22 cellular contexts compared by ENCODE assay signal in genomic region chr2:1088941-1089340, GRCh38.
DNase-seq lines count a peak whose midpoint lies in the region; ATAC-seq, FAIRE-seq and TF ChIP-seq lines count a peak whose summit lies in the region.
"Had no signal": no experiment of that assay in that cellular context is flagged by ENCODE, and none has a peak within 500 bp of the region (broad histone marks: within the 10 kb centered on the region; RNA-seq: fewer than 3 reads in every experiment).

No MANE protein-coding gene starts in this region.

- H3K27ac ChIP-seq in A549 (no peak overlapping the region), SJSA1 (0 out of 2 replicates have a peak overlapping the region, but pooled peaks have one; percentile 15), H1 (ENCODE audit: low read depth, low read length) (no peak overlapping the region)
- H3K27ac ChIP-seq: BLaER1 treated with 17β-estradiol and CSF1 and Interleukin-3, amounts not matched to agents 10 nM and 100 nM; C4-2B had no signal

- H4K8ac ChIP-seq in H1 (ENCODE audit: extremely low read depth, insufficient read depth, low read length): no peak overlapping the region

- H3K79me1 ChIP-seq in H1 (ENCODE audit: low read depth, low read length): no peaks in the 10 kb centered on the region; the same call in 1 of the 2 replicates

- TF ChIP-seq POLR2A in A549 (IDR thresholded peaks at IDR 0.05; ENCODE audit: low read length) (no peak), H1 (IDR thresholded peaks at IDR 0.05; ENCODE audit: control extremely low read depth in 1 of 2, low read depth in 2 of 2, low read length in 2 of 2) (no peak)

- H2AFZ ChIP-seq in H1 (ENCODE audit: low read length): no peak overlapping the region

- TF ChIP-seq RAD21 in A549 (conservative IDR thresholded peaks at IDR 0.05 in 1 of 2, IDR thresholded peaks at IDR 0.05 in 1 of 2) (no peak), H1 (IDR thresholded peaks at IDR 0.05 in 1 of 2, conservative IDR thresholded peaks at IDR 0.05 in 1 of 2; ENCODE audit: low read depth in 2 of 2, low read length in 2 of 2) (no peak)

- no peak overlapping the region for H4K91ac ChIP-seq in H1 (replicated peaks; ENCODE audit: insufficient read length, low read length)

- DNase-seq in A549 (ENCODE audit: low read depth in 1 of 2, low spot score in 1 of 2): no peak
- peak; percentile 2 for DNase-seq in H7
- DNase-seq in SJSA1 (ENCODE audit: low read depth in 1 of 2, low spot score in 2 of 2): no peak
- DNase-seq in H1 (ENCODE audit: low read depth in 1 of 2, low spot score in 2 of 2): no peak
- DNase-seq in foreskin fibroblast: no peak
- DNase-seq: 8988T; AML-193; Caco-2; Calu3; CD4-positive, alpha-beta T cell; CD8-positive, alpha-beta T cell; DMS79 treated with DMSO at 0.1 percent for 48 hours; GF-D8 had no signal

- H3K79me2 ChIP-seq in H1 (ENCODE audit: control insufficient read depth in 1 of 2, insufficient read depth in 2 of 2, low read length in 2 of 2): no peaks in the 10 kb centered on the region

- H2BK120ac ChIP-seq in H1 (replicated peaks; ENCODE audit: low read depth, low read length): no peak overlapping the region

- no peak overlapping the region for H3K14ac ChIP-seq in H1 (ENCODE audit: insufficient read length)

- H3K4ac ChIP-seq in H1 (replicated peaks; ENCODE audit: insufficient read length, low read depth, low read length): no peak overlapping the region

- H2BK12ac ChIP-seq in H1 (ENCODE audit: low read depth, low read length): no peak overlapping the region

- H4K5ac ChIP-seq in H1 (ENCODE audit: insufficient read length, low read depth, low read length): no peak overlapping the region

- H3K9me3 ChIP-seq in A549: 0 out of 3 replicates have a peak, but pooled peaks cover 4% of the 10 kb centered on the region
- no peaks in the 10 kb centered on the region for H3K9me3 ChIP-seq in SJSA1 (replicated peaks)
- no peaks in the 10 kb centered on the region; a peak in 1 of 4 replicates for H3K9me3 ChIP-seq in H1 (ENCODE audit: insufficient read depth in 2 of 2, low read depth in 1 of 2, low read length in 1 of 2)
- H3K9me3 ChIP-seq: Caco-2 had no signal

- H4K20me1 ChIP-seq in H1 (replicated peaks in 1 of 2; ENCODE audit: control insufficient read depth in 1 of 2, insufficient read depth in 2 of 2, low read length in 2 of 2): peaks cover 1 to 3% of the 10 kb centered on the region in 2 experiments
- H4K20me1 ChIP-seq: BLaER1 treated with 17β-estradiol and CSF1 and Interleukin-3, amounts not matched to agents 10 nM and 100 nM had no signal

- no peak overlapping the region for H2AK5ac ChIP-seq in H1 (ENCODE audit: low read depth, low read length)

- TF ChIP-seq CTCF in A549 (IDR thresholded peaks at IDR 0.05) (no peak), H1 (IDR thresholded peaks at IDR 0.05; ENCODE audit: control extremely low read depth in 1 of 3, insufficient read depth in 1 of 3, low read depth in 1 of 3, low read length in 3 of 3) (no peak), foreskin fibroblast (IDR thresholded peaks at IDR 0.05; ENCODE audit: low read depth, low read length) (no peak)

- no peak overlapping the region for H3K56ac ChIP-seq in H1 (replicated peaks; ENCODE audit: insufficient read length, low read depth, low read length)

- ATAC-seq in A549: no peak
- ATAC-seq in HG03280 (IDR thresholded peaks at IDR 0.05; ENCODE audit: unreplicated experiment): no peak
- ATAC-seq in GM21737 (IDR thresholded peaks at IDR 0.05; ENCODE audit: unreplicated experiment): no peak
- ATAC-seq: CD8-positive, alpha-beta T cell had no signal

- POLR2A ChIA-PET in A549 (lab: Yijun Ruan, JAX): no interaction called here
- POLR2A ChIA-PET in H1 (lab: Charles Lee; ENCODE audit: partially characterized antibody): no interaction called here

- no peak for TF ChIP-seq EP300 in A549 (IDR thresholded peaks at IDR 0.05)
- no peak for TF ChIP-seq EP300 in H1 (IDR thresholded peaks at IDR 0.05; ENCODE audit: borderline replicate concordance in 1 of 2, low read depth in 2 of 2, low read length in 2 of 2)

- H2BK20ac ChIP-seq in H1 (ENCODE audit: low read length): no peak overlapping the region

- H3K4me1 ChIP-seq in A549 (no peaks in the 10 kb centered on the region), SJSA1 (replicated peaks) (peaks cover 21% of the 10 kb centered on the region), H1 (replicated peaks in 1 of 4; ENCODE audit: control insufficient read depth in 3 of 4, insufficient read depth in 4 of 4, low read length in 3 of 4) (no peaks in the 10 kb centered on the region)
- H3K4me1 ChIP-seq: BLaER1 treated with 17β-estradiol and CSF1 and Interleukin-3, amounts not matched to agents 10 nM and 100 nM; Caco-2 had no signal

- no peak overlapping the region for H3K23ac ChIP-seq in H1 (ENCODE audit: insufficient read length)

- no peak overlapping the region for H3K4me2 ChIP-seq in A549
- H3K4me2 ChIP-seq in H1 (ENCODE audit: insufficient read depth in 1 of 2, low read depth in 2 of 2, low read length in 2 of 2): no peak overlapping the region
- H3K4me2 ChIP-seq: BLaER1 treated with 17β-estradiol and CSF1 and Interleukin-3, amounts not matched to agents 10 nM and 100 nM had no signal

- no peak overlapping the region for H3K18ac ChIP-seq in H1 (ENCODE audit: extremely low read depth, low read length)

- WGBS in A549 (ENCODE audit: missing lambda C conversion rate): 9% methylated on average over 4 of the region's 4 CpGs
- WGBS in H1 (ENCODE audit: extremely low coverage in 1 of 2, insufficient coverage in 1 of 2, insufficient read length in 1 of 2, insufficient replicate concordance in 2 of 2, low coverage in 1 of 2, low lambda C conversion rate in 2 of 2, missing lambda C conversion rate in 1 of 2), 2 experiments: 89% methylated on average over 4 of the region's 4 CpGs; no CpG with 5 or more reads in 1 of the 2 experiments

- H3K36me3 ChIP-seq in H7 (replicated peaks; ENCODE audit: control insufficient read depth, insufficient read depth, low read length) (peaks cover 1% of the 10 kb centered on the region; the same call in 1 of the 2 replicates), SJSA1 (no peaks in the 10 kb centered on the region), H1 (ENCODE audit: control insufficient read depth in 2 of 4, insufficient read depth in 4 of 4, low read length in 3 of 4) (peaks cover 0 to 11% (median 6%) of the 10 kb centered on the region in 4 experiments; a peak in 5 of 8 replicates)
- H3K36me3 ChIP-seq: BLaER1 treated with 17β-estradiol and CSF1 and Interleukin-3, amounts not matched to agents 10 nM and 100 nM had no signal

- no peak overlapping the region for H2BK5ac ChIP-seq in H1 (ENCODE audit: low read depth, low read length)

- H3K9ac ChIP-seq in H1 (replicated peaks in 1 of 4; ENCODE audit: extremely low read depth in 1 of 4, low read depth in 3 of 4, low read length in 3 of 4): no peak overlapping the region
- H3K9ac ChIP-seq: BLaER1 treated with 17β-estradiol and CSF1 and Interleukin-3, amounts not matched to agents 10 nM and 100 nM had no signal

- H3K27me3 ChIP-seq in H7 (ENCODE audit: control insufficient read depth, insufficient read depth, low read length): no peaks in the 10 kb centered on the region
- H3K27me3 ChIP-seq in SJSA1 (replicated peaks): no peaks in the 10 kb centered on the region
- no peaks in the 10 kb centered on the region for H3K27me3 ChIP-seq in H1 (replicated peaks in 1 of 4; ENCODE audit: control insufficient read depth in 3 of 4, extremely low read depth in 1 of 4, insufficient read depth in 3 of 4, low read length in 3 of 4)
- H3K27me3 ChIP-seq: BLaER1 treated with 17β-estradiol and CSF1 and Interleukin-3, amounts not matched to agents 10 nM and 100 nM had no signal

- CTCF ChIA-PET in A549 (lab: Yijun Ruan, JAX): no interaction called here
- CTCF ChIA-PET in H1 (lab: Charles Lee; ENCODE audit: partially characterized antibody): no interaction called here

- H3K23me2 ChIP-seq in H1 (ENCODE audit: low read depth, low read length): no peaks in the 10 kb centered on the region

- H3K4me3 ChIP-seq in A549 (no peak overlapping the region), H7 (ENCODE audit: insufficient read depth, low read depth, low read length) (no peak overlapping the region), SJSA1 (no peak overlapping the region), H1 (ENCODE audit: extremely low read depth in 1 of 4, insufficient read depth in 2 of 4, low read depth in 3 of 4, low read length in 4 of 4) (no peak overlapping the region), foreskin fibroblast (ENCODE audit: low read depth in 1 of 2, low read length in 2 of 2) (no peak overlapping the region)
- H3K4me3 ChIP-seq: BLaER1 treated with 17β-estradiol and CSF1 and Interleukin-3, amounts not matched to agents 10 nM and 100 nM had no signal

- no peak overlapping the region for H2BK15ac ChIP-seq in H1 (ENCODE audit: low read length)

- no peak for FAIRE-seq in A549 (lab: Jason Lieb, UNC)
- FAIRE-seq in H1 (lab: Jason Lieb, UNC): peak; percentile 13
- FAIRE-seq: A204.1, D721Med, G401.6, GM12891, GM19239 had no signal

TF ChIP-seq in A549, 52 proteins besides CTCF, POLR2A, EP300 and RAD21:
- TF ChIP-seq ATOH8 (CRISPR knock-in tag; IDR thresholded peaks at IDR 0.05; ENCODE audit: low read depth) (no peak), MAFK (IDR thresholded peaks at IDR 0.05; ENCODE audit: partially characterized antibody) (peak; percentile 86)

TF ChIP-seq in H1, 55 proteins besides CTCF, POLR2A, EP300 and RAD21:
- TF ChIP-seq SUZ12 (IDR thresholded peaks at IDR 0.05; ENCODE audit: low read length): no peak
- no peak for TF ChIP-seq ASH2L (IDR thresholded peaks at IDR 0.05; ENCODE audit: low read length)

Comparison
In these comparisons a context has a peak if more than half of its experiments do, and no peak if none do; other contexts are left out.
1. Of the 18 proteins assayed by ChIP-seq in both H1 and A549: peak only in H1: none; only in A549: MAFK; in both: none; in neither: 17.